Comparison of ENCODE assay signal across 8 cellular contexts in genomic region chr12:107564946-107565345, GRCh38.
DNase-seq lines count a peak whose midpoint lies in the region; ATAC-seq, FAIRE-seq and TF ChIP-seq lines count a peak whose summit lies in the region.

No MANE protein-coding gene starts in this region.

- H3K79me2 ChIP-seq in H1 (ENCODE audit: control insufficient read depth in 1 of 2, insufficient read depth in 2 of 2, low read length in 2 of 2), result no peaks in the 10 kb centered on the region

- H3K27ac Mint-ChIP-seq in activated naive CD4-positive, alpha-beta T cell treated with anti-CD3 and anti-CD28 coated beads for 36 hours, result no peak overlapping the region
- no peak overlapping the region for H3K27ac Mint-ChIP-seq in stimulated activated naive CD8-positive, alpha-beta T cell treated with anti-CD3 and anti-CD28 coated beads, Interleukin-15, amount 100 ng/mL, for 72 hours
- H3K27ac Mint-ChIP-seq in activated CD8-positive, alpha-beta memory T cell treated with anti-CD3 and anti-CD28 coated beads, Interleukin-2, amount 10 ng/mL, durations not matched to agents 7 days and 5 days, result no peak overlapping the region

- H3K27me3 Mint-ChIP-seq in activated naive CD4-positive, alpha-beta T cell treated with anti-CD3 and anti-CD28 coated beads for 36 hours (ENCODE audit: low read depth), result no peaks in the 10 kb centered on the region
- H3K27me3 Mint-ChIP-seq in stimulated activated naive CD8-positive, alpha-beta T cell treated with anti-CD3 and anti-CD28 coated beads, Interleukin-15, amount 100 ng/mL, for 72 hours, result no peaks in the 10 kb centered on the region
- no peaks in the 10 kb centered on the region for H3K27me3 Mint-ChIP-seq in activated CD8-positive, alpha-beta memory T cell treated with anti-CD3 and anti-CD28 coated beads, Interleukin-2, amount 10 ng/mL, durations not matched to agents 7 days and 5 days

- H3K4me3 Mint-ChIP-seq in activated naive CD4-positive, alpha-beta T cell treated with anti-CD3 and anti-CD28 coated beads for 36 hours, result no peak overlapping the region
- no peak overlapping the region for H3K4me3 Mint-ChIP-seq in stimulated activated naive CD8-positive, alpha-beta T cell treated with anti-CD3 and anti-CD28 coated beads, Interleukin-15, amount 100 ng/mL, for 72 hours
- H3K4me3 Mint-ChIP-seq in activated CD8-positive, alpha-beta memory T cell treated with anti-CD3 and anti-CD28 coated beads, Interleukin-2, amount 10 ng/mL, durations not matched to agents 7 days and 5 days, result no peak overlapping the region

- DNase-seq in activated naive CD4-positive, alpha-beta T cell treated with anti-CD3 and anti-CD28 coated beads for 36 hours, result peak; percentile 33
- no peak for DNase-seq in activated naive CD4-positive, alpha-beta T cell (lab: John Stamatoyannopoulos, UW)
- DNase-seq in NCI-H2196 (lab: John Stamatoyannopoulos, UW; ENCODE audit: unreplicated experiment) (peak; percentile 34), H1 (ENCODE audit: low read depth in 1 of 2, low spot score in 2 of 2) (no peak)
- DNase-seq in stimulated activated naive CD8-positive, alpha-beta T cell treated with anti-CD3 and anti-CD28 coated beads, Interleukin-15, amount 100 ng/mL, for 72 hours, result no peak
- no peak for DNase-seq in activated CD8-positive, alpha-beta memory T cell treated with anti-CD3 and anti-CD28 coated beads, Interleukin-2, amount 10 ng/mL, durations not matched to agents 7 days and 5 days
- DNase-seq in central memory CD4-positive, alpha-beta T cell, result no peak

- H3K4me2 ChIP-seq in H1 (ENCODE audit: insufficient read depth in 1 of 2, low read depth in 2 of 2, low read length in 2 of 2), result no peak overlapping the region

- 0 out of 4 replicates have a peak, but pooled peaks cover 0 to 7% of the 10 kb centered on the region in 2 experiments for H3K9me3 ChIP-seq in H1 (ENCODE audit: insufficient read depth in 2 of 2, low read depth in 1 of 2, low read length in 1 of 2)

- TF ChIP-seq POLR2A in H1 (IDR thresholded peaks at IDR 0.05; ENCODE audit: control extremely low read depth in 1 of 2, low read depth in 2 of 2, low read length in 2 of 2), result no peak

- no peak overlapping the region for H2BK5ac ChIP-seq in H1 (ENCODE audit: low read depth, low read length)

- no peak overlapping the region for H2BK12ac ChIP-seq in H1 (ENCODE audit: low read depth, low read length)

- H2BK20ac ChIP-seq in H1 (ENCODE audit: low read length), result no peak overlapping the region

- no peak overlapping the region for H3K4ac ChIP-seq in H1 (replicated peaks; ENCODE audit: insufficient read length, low read depth, low read length)

- no peak overlapping the region for H3K9ac ChIP-seq in H1 (replicated peaks in 1 of 4; ENCODE audit: extremely low read depth in 1 of 4, low read depth in 3 of 4, low read length in 3 of 4)

- H3K27me3 ChIP-seq in H1 (replicated peaks in 1 of 4; ENCODE audit: control insufficient read depth in 3 of 4, extremely low read depth in 1 of 4, insufficient read depth in 3 of 4, low read length in 3 of 4), result no peaks in the 10 kb centered on the region

- H3K9me3 Mint-ChIP-seq in activated naive CD4-positive, alpha-beta T cell treated with anti-CD3 and anti-CD28 coated beads for 36 hours, result no peaks in the 10 kb centered on the region
- H3K9me3 Mint-ChIP-seq in stimulated activated naive CD8-positive, alpha-beta T cell treated with anti-CD3 and anti-CD28 coated beads, Interleukin-15, amount 100 ng/mL, for 72 hours, result no peaks in the 10 kb centered on the region
- no peaks in the 10 kb centered on the region for H3K9me3 Mint-ChIP-seq in activated CD8-positive, alpha-beta memory T cell treated with anti-CD3 and anti-CD28 coated beads, Interleukin-2, amount 10 ng/mL, durations not matched to agents 7 days and 5 days (ENCODE audit: low read depth)

- intact Hi-C loops in activated naive CD4-positive, alpha-beta T cell treated with anti-CD3 and anti-CD28 coated beads for 36 hours (cut with micrococcal nuclease), result no loop called here

- no peak overlapping the region for H4K5ac ChIP-seq in H1 (ENCODE audit: insufficient read length, low read depth, low read length)

- H3K18ac ChIP-seq in H1 (ENCODE audit: extremely low read depth, low read length), result no peak overlapping the region

- H3K36me3 ChIP-seq in H1 (ENCODE audit: control insufficient read depth in 2 of 4, insufficient read depth in 4 of 4, low read length in 3 of 4), result no peaks in the 10 kb centered on the region

- CTCF ChIA-PET in activated naive CD4-positive, alpha-beta T cell treated with anti-CD3 and anti-CD28 coated beads for 36 hours (lab: Charles Lee), result interaction anchor here (0.6 to 1.0 kb wide), 2 partner anchors 161 to 431 kb away, joined by 3 to 4 read pairs; no protein-coding TSS in a partner anchor
- CTCF ChIA-PET in H1 (lab: Charles Lee; ENCODE audit: partially characterized antibody), result interaction anchor here (0.6 to 4.9 kb wide), 38 partner anchors 8 to 1319 kb away, joined by 3 to 26 read pairs (median 4); no protein-coding TSS in a partner anchor
- CTCF ChIA-PET in activated CD8-positive, alpha-beta memory T cell treated with anti-CD3 and anti-CD28 coated beads, Interleukin-2, amount 10 ng/mL, durations not matched to agents 7 days and 5 days (lab: Charles Lee), result no interaction called here

- no peak overlapping the region for H2AK5ac ChIP-seq in H1 (ENCODE audit: low read depth, low read length)

- H3K14ac ChIP-seq in H1 (ENCODE audit: insufficient read length), result no peak overlapping the region

- TF ChIP-seq CTCF in H1 (IDR thresholded peaks at IDR 0.05; ENCODE audit: control extremely low read depth in 1 of 3, insufficient read depth in 1 of 3, low read depth in 1 of 3, low read length in 3 of 3), result peak; percentile 67 to 89 (median 78)

- no peaks in the 10 kb centered on the region for H3K36me3 Mint-ChIP-seq in activated naive CD4-positive, alpha-beta T cell treated with anti-CD3 and anti-CD28 coated beads for 36 hours (ENCODE audit: low read depth)
- H3K36me3 Mint-ChIP-seq in activated CD8-positive, alpha-beta memory T cell treated with anti-CD3 and anti-CD28 coated beads, Interleukin-2, amount 10 ng/mL, durations not matched to agents 7 days and 5 days, result no peaks in the 10 kb centered on the region

- H3K4me3 ChIP-seq in H1 (ENCODE audit: extremely low read depth in 1 of 4, insufficient read depth in 2 of 4, low read depth in 3 of 4, low read length in 4 of 4), result no peak overlapping the region

- no peaks in the 10 kb centered on the region for H3K23me2 ChIP-seq in H1 (ENCODE audit: low read depth, low read length)

- 48% methylated on average over 3 of the region's 3 CpGs; no CpG with 5 or more reads in 1 of the 2 experiments for WGBS in H1 (ENCODE audit: extremely low coverage in 1 of 2, insufficient coverage in 1 of 2, insufficient read length in 1 of 2, insufficient replicate concordance in 2 of 2, low coverage in 1 of 2, low lambda C conversion rate in 2 of 2, missing lambda C conversion rate in 1 of 2), 2 experiments

- no peak overlapping the region for H4K8ac ChIP-seq in H1 (ENCODE audit: extremely low read depth, insufficient read depth, low read length)

- TF ChIP-seq RAD21 in H1 (IDR thresholded peaks at IDR 0.05 in 1 of 2, conservative IDR thresholded peaks at IDR 0.05 in 1 of 2; ENCODE audit: low read depth in 2 of 2, low read length in 2 of 2), result peak; percentile 78 to 81

- no peak overlapping the region for H4K91ac ChIP-seq in H1 (replicated peaks; ENCODE audit: insufficient read length, low read length)

- H4K20me1 ChIP-seq in H1 (replicated peaks in 1 of 2; ENCODE audit: control insufficient read depth in 1 of 2, insufficient read depth in 2 of 2, low read length in 2 of 2), result no peaks in the 10 kb centered on the region

- no peaks in the 10 kb centered on the region for H3K4me1 Mint-ChIP-seq in activated naive CD4-positive, alpha-beta T cell treated with anti-CD3 and anti-CD28 coated beads for 36 hours (ENCODE audit: low read depth)
- peaks cover 5% of the 10 kb centered on the region for H3K4me1 Mint-ChIP-seq in stimulated activated naive CD8-positive, alpha-beta T cell treated with anti-CD3 and anti-CD28 coated beads, Interleukin-15, amount 100 ng/mL, for 72 hours
- no peaks in the 10 kb centered on the region for H3K4me1 Mint-ChIP-seq in activated CD8-positive, alpha-beta memory T cell treated with anti-CD3 and anti-CD28 coated beads, Interleukin-2, amount 10 ng/mL, durations not matched to agents 7 days and 5 days

- H2BK120ac ChIP-seq in H1 (replicated peaks; ENCODE audit: low read depth, low read length), result no peak overlapping the region

- no peak overlapping the region for H3K23ac ChIP-seq in H1 (ENCODE audit: insufficient read length)

- no peak for TF ChIP-seq EP300 in H1 (IDR thresholded peaks at IDR 0.05; ENCODE audit: borderline replicate concordance in 1 of 2, low read depth in 2 of 2, low read length in 2 of 2)

- peaks cover 0 to 6% (median 2%) of the 10 kb centered on the region in 4 experiments; a peak in 3 of 7 replicates for H3K4me1 ChIP-seq in H1 (replicated peaks in 1 of 4; ENCODE audit: control insufficient read depth in 3 of 4, insufficient read depth in 4 of 4, low read length in 3 of 4)

- no peak overlapping the region for H2BK15ac ChIP-seq in H1 (ENCODE audit: low read length)

- POLR2A ChIA-PET in H1 (lab: Charles Lee; ENCODE audit: partially characterized antibody), result no interaction called here

- H3K79me1 ChIP-seq in H1 (ENCODE audit: low read depth, low read length), result no peaks in the 10 kb centered on the region

- peak; percentile 87 for FAIRE-seq in H1 (lab: Jason Lieb, UNC)

- H2AFZ ChIP-seq in H1 (ENCODE audit: low read length), result no peak overlapping the region

- H3K56ac ChIP-seq in H1 (replicated peaks; ENCODE audit: insufficient read length, low read depth, low read length), result no peak overlapping the region

- peak; percentile 66 for ATAC-seq in stimulated activated naive CD8-positive, alpha-beta T cell treated with anti-CD3 and anti-CD28 coated beads, Interleukin-15, amount 100 ng/mL, for 72 hours
- ATAC-seq in activated CD8-positive, alpha-beta memory T cell treated with anti-CD3 and anti-CD28 coated beads, Interleukin-2, amount 10 ng/mL, durations not matched to agents 7 days and 5 days, result no peak
- no peak for ATAC-seq in HG02981 (IDR thresholded peaks at IDR 0.05; ENCODE audit: unreplicated experiment)

- no peak overlapping the region for H3K27ac ChIP-seq in H1 (ENCODE audit: low read depth, low read length)

TF ChIP-seq in H1, 55 proteins besides CTCF, POLR2A, EP300 and RAD21:
- no peak for TF ChIP-seq EZH2 (IDR thresholded peaks at IDR 0.05; ENCODE audit: low read depth, low read length, severe bottlenecking)
- no peak for TF ChIP-seq SP1 (IDR thresholded peaks at IDR 0.05; ENCODE audit: low read depth, low read length)

Comparison
In these comparisons a context has a peak if more than half of its experiments do, and no peak if none do; other contexts are left out.
1. DNase-seq: peak in activated naive CD4-positive, alpha-beta T cell treated with anti-CD3 and anti-CD28 coated beads for 36 hours (single experiment) and NCI-H2196 (single experiment); none in activated naive CD4-positive, alpha-beta T cell (0 of 4), H1 (0 of 2), stimulated activated naive CD8-positive, alpha-beta T cell treated with anti-CD3 and anti-CD28 coated beads, Interleukin-15, amount 100 ng/mL, for 72 hours (0 of 2), activated CD8-positive, alpha-beta memory T cell treated with anti-CD3 and anti-CD28 coated beads, Interleukin-2, amount 10 ng/mL, durations not matched to agents 7 days and 5 days (single experiment) and central memory CD4-positive, alpha-beta T cell (single experiment).